14 cellular contexts compared by ENCODE assay signal in genomic region chr11:20111871-20112270, GRCh38. TPM values are rescaled to one million over a fixed set of nuclear protein-coding genes. Genes with fewer than 3 reads are reported as not detected.
A peak's percentile ranks its signal among the peaks of the same experiment; 100 is the strongest.
DNase-seq lines count a peak whose midpoint lies in the region; ATAC-seq, FAIRE-seq and TF ChIP-seq lines count a peak whose summit lies in the region.
"Had no signal": no experiment of that assay in that cellular context is flagged by ENCODE, and none has a peak within 500 bp of the region (broad histone marks: within the 10 kb centered on the region; RNA-seq: fewer than 3 reads in every experiment).

No MANE protein-coding gene starts in this region.

- dilution Hi-C loops in endothelial cell of umbilical vein (cut with MboI; ENCODE audit: extremely low pct_ligation_motif_present, low sequenced_read_pairs): no loop called here

- ATAC-seq in upper lobe of left lung (ENCODE audit: low FRiP score in 2 of 2) (peak in 1 of 2 donors; percentile 42), HG02763 (IDR thresholded peaks at IDR 0.05; ENCODE audit: unreplicated experiment) (no peak)

- CTCF ChIA-PET in RWPE1 (lab: Yijun Ruan, JAX) (interaction anchor here (0.7 to 1.7 kb wide), 7 partner anchors 11 to 160 kb away, joined by 3 to 10 read pairs (median 4); no protein-coding TSS in a partner anchor), endothelial cell of umbilical vein (lab: Charles Lee) (interaction anchor here (0.7 to 8.2 kb wide), 17 partner anchors 11 to 199 kb away, joined by 3 to 68 read pairs (median 4); no protein-coding TSS in a partner anchor)

- DNase-seq in RWPE1 (ENCODE audit: low spot score) (no peak), endothelial cell of umbilical vein (ENCODE audit: low read depth, low spot score) (no peak), upper lobe of left lung (no peak), NCI-H146 (lab: John Stamatoyannopoulos, UW) (no peak), ovary (no peak)
- DNase-seq in activated effector memory CD4-positive, alpha-beta T cell treated with Interleukin-2 at 50 U/mL for 16 hours: no peak
- DNase-seq: effector memory CD4-positive, alpha-beta T cell; stimulated activated CD4-positive, alpha-beta T cell treated with anti-CD3 and anti-CD28 coated beads, Interleukin-4, amount 100 ng/mL, for 24 hours had no signal

- no peak for FAIRE-seq in endothelial cell of umbilical vein (lab: Jason Lieb, UNC)

- H3K27ac ChIP-seq in RWPE1: peak overlapping the region; percentile 99
- H3K27ac ChIP-seq in endothelial cell of umbilical vein (ENCODE audit: insufficient read depth, low read depth, low read length): peak overlapping the region; percentile 88
- H3K27ac ChIP-seq in muscle layer of duodenum (ENCODE audit: low read length): peak overlapping the region; percentile 59
- H3K27ac ChIP-seq in upper lobe of left lung: peak overlapping the region; percentile 2 to 72 (median 50)
- H3K27ac ChIP-seq in ovary: peak overlapping the region in 1 of 2 donors; percentile 84
- H3K27ac ChIP-seq: SK-N-MC had no signal

- H2AFZ ChIP-seq in endothelial cell of umbilical vein (ENCODE audit: low read depth, low read length): no peak overlapping the region

- H3K4me1 ChIP-seq in endothelial cell of umbilical vein (ENCODE audit: control insufficient read depth, extremely low read depth, insufficient read depth, low read length) (peaks cover 38% of the 10 kb centered on the region), muscle layer of duodenum (ENCODE audit: control insufficient read depth in 1 of 2, insufficient read depth in 2 of 2, low read length in 2 of 2) (peaks cover 5 to 27% of the 10 kb centered on the region in 2 donors), upper lobe of left lung (peaks cover 0 to 7% (median 3%) of the 10 kb centered on the region in 4 donors), ovary (ENCODE audit: insufficient read depth) (peaks cover 4% of the 10 kb centered on the region)

- H3K9ac ChIP-seq in endothelial cell of umbilical vein (replicated peaks; ENCODE audit: extremely low read depth, insufficient read depth, low read length): peak overlapping the region; percentile 46

- H3K79me2 ChIP-seq in endothelial cell of umbilical vein (ENCODE audit: control insufficient read depth, insufficient read depth, low read length): no peaks in the 10 kb centered on the region

- intact Hi-C loops in endothelial cell of umbilical vein (cut with micrococcal nuclease) (loop anchor here (1.0 to 5.0 kb wide), 6 partner anchors 15 to 741 kb away; no protein-coding TSS in a partner anchor), ovary (cut with DNase I) (loop anchor here in 1 of 4 donors (5.0 kb wide), 1 partner anchor 160 kb away; no protein-coding TSS in a partner anchor)

- H3K27me3 ChIP-seq in endothelial cell of umbilical vein (ENCODE audit: control insufficient read depth in 2 of 2, insufficient read depth in 2 of 2, low read length in 2 of 2) (no peaks in the 10 kb centered on the region), muscle layer of duodenum (ENCODE audit: low read depth, low read length) (no peaks in the 10 kb centered on the region), upper lobe of left lung (no peaks in the 10 kb centered on the region), ovary (no peaks in the 10 kb centered on the region)
- H3K27me3 ChIP-seq: tibial nerve had no signal

- H3K4me3 ChIP-seq in endothelial cell of umbilical vein (replicated peaks in 1 of 3; ENCODE audit: insufficient read depth in 1 of 3, low read depth in 1 of 3, low read length in 3 of 3): no peak overlapping the region
- peak overlapping the region in 1 of 2 donors; percentile 2 for H3K4me3 ChIP-seq in muscle layer of duodenum (ENCODE audit: low read depth in 1 of 2, low read length in 2 of 2)
- no peak overlapping the region for H3K4me3 ChIP-seq in upper lobe of left lung
- H3K4me3 ChIP-seq in ovary: no peak overlapping the region
- H3K4me3 ChIP-seq: SK-N-MC, tibial nerve had no signal

- no peak for TF ChIP-seq POLR2A in endothelial cell of umbilical vein (IDR thresholded peaks at IDR 0.05; ENCODE audit: low read depth, low read length)
- no peak for TF ChIP-seq POLR2A in upper lobe of left lung (IDR thresholded peaks at IDR 0.05)
- no peak for TF ChIP-seq POLR2A in ovary (IDR thresholded peaks at IDR 0.05)

- peak overlapping the region; percentile 6 for H3K4me2 ChIP-seq in endothelial cell of umbilical vein (ENCODE audit: insufficient read depth, low read length)

- H3K9me3 ChIP-seq in endothelial cell of umbilical vein (replicated peaks; ENCODE audit: control insufficient read depth, insufficient read depth, low read length) (no peaks in the 10 kb centered on the region), muscle layer of duodenum (ENCODE audit: control insufficient read depth in 1 of 2, low read length in 2 of 2) (no peaks in the 10 kb centered on the region), upper lobe of left lung (no peaks in the 10 kb centered on the region), ovary (no peaks in the 10 kb centered on the region)
- H3K9me3 ChIP-seq: tibial nerve had no signal

- BruUV-seq in endothelial cell of umbilical vein (replicated peaks; lab: Mats Ljungman, UMichigan): TSS peak; percentile 90

- no peaks in the 10 kb centered on the region for H4K20me1 ChIP-seq in endothelial cell of umbilical vein (replicated peaks; ENCODE audit: control insufficient read depth, extremely low read depth, insufficient read depth, low read length)

- no peaks in the 10 kb centered on the region for H3K9me1 ChIP-seq in endothelial cell of umbilical vein (replicated peaks; ENCODE audit: control insufficient read depth, extremely low read depth, insufficient read depth, low read length)

- H3K36me3 ChIP-seq in endothelial cell of umbilical vein (ENCODE audit: control insufficient read depth in 2 of 2, extremely low read depth in 1 of 2, insufficient read depth in 2 of 2, low read length in 2 of 2) (peaks cover 0 to 11% of the 10 kb centered on the region in 2 experiments), muscle layer of duodenum (ENCODE audit: control insufficient read depth in 1 of 2, insufficient read depth in 2 of 2, low read length in 2 of 2) (peaks cover 16 to 24% of the 10 kb centered on the region in 2 donors), upper lobe of left lung (peaks cover 0 to 44% (median 7%) of the 10 kb centered on the region in 4 donors), ovary (no peaks in the 10 kb centered on the region)

- TF ChIP-seq EP300 in upper lobe of left lung (IDR thresholded peaks at IDR 0.05): no peak
- TF ChIP-seq EP300 in ovary (IDR thresholded peaks at IDR 0.05): no peak

- POLR2A ChIA-PET in RWPE1 (lab: Yijun Ruan, JAX; ENCODE audit: low non-redundant PET) (interaction anchor here (0.5 to 1.0 kb wide), 2 partner anchors 56 to 93 kb away, joined by 4 read pairs; no protein-coding TSS in a partner anchor), endothelial cell of umbilical vein (lab: Charles Lee) (no interaction called here)

- TF ChIP-seq CTCF in RWPE1 (conservative IDR thresholded peaks at IDR 0.05; ENCODE audit: low read depth) (no peak), endothelial cell of umbilical vein (IDR thresholded peaks at IDR 0.05; ENCODE audit: extremely low read depth in 1 of 2, insufficient read depth in 1 of 2, low read depth in 1 of 2, low read length in 2 of 2) (no peak), upper lobe of left lung (IDR thresholded peaks at IDR 0.05) (no peak), ovary (IDR thresholded peaks at IDR 0.05) (no peak)

- WGBS in upper lobe of left lung, 2 donors: 58 to 93% methylated on average over 1 of the region's 1 CpG
- WGBS in ovary, 3 donors: 26 to 32% (median 31%) methylated on average over 1 of the region's 1 CpG

TF ChIP-seq in endothelial cell of umbilical vein, 7 proteins besides CTCF, POLR2A, EP300 and RAD21:
- TF ChIP-seq POLR2AphosphoS5 (IDR thresholded peaks at IDR 0.05; ENCODE audit: insufficient read depth, low read depth, low read length) (no peak), GATA2 (IDR thresholded peaks at IDR 0.05; ENCODE audit: insufficient read depth, insufficient read length, low read depth, low read length) (no peak), MYC (IDR thresholded peaks at IDR 0.05; ENCODE audit: low read depth, low read length) (no peak), FOS (IDR thresholded peaks at IDR 0.05; ENCODE audit: borderline replicate concordance, insufficient read depth, low read length) (no peak), JUN (IDR thresholded peaks at IDR 0.05; ENCODE audit: borderline replicate concordance, insufficient read depth, insufficient read length, low read depth) (no peak), EZH2 (IDR thresholded peaks at IDR 0.05; ENCODE audit: borderline replicate concordance, low read depth, low read length, severe bottlenecking) (no peak), MAX (IDR thresholded peaks at IDR 0.05; ENCODE audit: insufficient read depth, insufficient read length) (no peak)

RNA-seq across cellular contexts. Expression of gene DBX1, which starts 48.4 kb away (rescaled TPM):
- not detected in 2 replicates for total RNA-seq in endothelial cell of umbilical vein
- not detected in 2 replicates for polyA plus RNA-seq in endothelial cell of umbilical vein
- not detected in 2 replicates for polyA plus RNA-seq in endothelial cell of umbilical vein (2011; cell fraction: cytosol; rRNA removed)
- polyA plus RNA-seq in endothelial cell of umbilical vein (2011; cell fraction: nucleus; rRNA removed): not detected in 2 replicates
- not detected in 2 replicates for polyA plus RNA-seq in endothelial cell of umbilical vein (2012)
- polyA minus RNA-seq in endothelial cell of umbilical vein: not detected in 2 replicates
- polyA minus RNA-seq in endothelial cell of umbilical vein (2011; cell fraction: cytosol; rRNA and poly(A)+ RNA removed): not detected
- not detected in 2 replicates for polyA minus RNA-seq in endothelial cell of umbilical vein (2011; cell fraction: nucleus; rRNA and poly(A)+ RNA removed)
- total RNA-seq in upper lobe of left lung: not detected
- total RNA-seq in ovary: not detected
- not detected for polyA plus RNA-seq in ovary
- total RNA-seq: activated naive CD4-positive, alpha-beta T cell treated with anti-CD3 and anti-CD28 coated beads for 36 hours; tibial nerve had no signal
- polyA plus RNA-seq: neural cell had no signal
